19 cellular contexts compared by ENCODE assay signal in genomic region chr16:10332301-10332700, GRCh38. TPM values are rescaled to one million over a fixed set of nuclear protein-coding genes. Genes with fewer than 3 reads are reported as not detected.
DNase-seq lines count a peak whose midpoint lies in the region; ATAC-seq and TF ChIP-seq lines count a peak whose summit lies in the region.
"Had no signal": no experiment of that assay in that cellular context is flagged by ENCODE, and none has a peak within 500 bp of the region (broad histone marks: within the 10 kb centered on the region; RNA-seq: fewer than 3 reads in every experiment).

No MANE protein-coding gene starts in this region.

- BruUV-seq in HCT116 (replicated peaks; lab: Mats Ljungman, UMichigan), result no TSS peak

- H3K27me3 Mint-ChIP-seq in progenitor cell of endocrine pancreas, result no peaks in the 10 kb centered on the region
- H3K27me3 Mint-ChIP-seq: memory B cell had no signal

- H3K27ac ChIP-seq in HCT116 (ENCODE audit: low read depth, low read length) (no peak overlapping the region), heart right ventricle (peak overlapping the region in 7 of 10 donors; percentile 31 to 80 (median 74)), coronary artery (no peak overlapping the region)
- H3K27ac ChIP-seq: ascending aorta, neutrophil, RWPE1 had no signal

- no peak for TF ChIP-seq RAD21 in HCT116 (IDR thresholded peaks at IDR 0.05; ENCODE audit: low read depth)

- peak overlapping the region; percentile 19 for H3K4me2 ChIP-seq in HCT116 (ENCODE audit: low read length)

- peaks cover 4% of the 10 kb centered on the region for H3K9me3 Mint-ChIP-seq in progenitor cell of endocrine pancreas (ENCODE audit: low read depth)
- H3K9me3 Mint-ChIP-seq: immature natural killer cell had no signal

- peaks cover 30% of the 10 kb centered on the region for H3K4me1 Mint-ChIP-seq in progenitor cell of endocrine pancreas (ENCODE audit: low read depth)

- POLR2A ChIA-PET in HCT116 (lab: Charles Lee), result no interaction called here

- no peaks in the 10 kb centered on the region for H3K79me2 ChIP-seq in HCT116 (ENCODE audit: insufficient read depth, low read length)

- H3K4me1 ChIP-seq in HCT116 (ENCODE audit: control insufficient read depth in 1 of 2, insufficient read depth in 2 of 2, low read length in 2 of 2), result peaks cover 21 to 38% of the 10 kb centered on the region in 2 experiments
- peaks cover 0 to 23% (median 0%) of the 10 kb centered on the region in 9 donors for H3K4me1 ChIP-seq in heart right ventricle
- H3K4me1 ChIP-seq: ascending aorta had no signal

- TF ChIP-seq CTCF in HCT116 (IDR thresholded peaks at IDR 0.05 in 2 of 3, conservative IDR thresholded peaks at IDR 0.05 in 1 of 3; ENCODE audit: borderline replicate concordance in 1 of 3, insufficient read depth in 1 of 3, low read depth in 2 of 3, low read length in 2 of 3) (no peak), heart right ventricle (IDR thresholded peaks at IDR 0.05) (no peak), progenitor cell of endocrine pancreas (IDR thresholded peaks at IDR 0.05; ENCODE audit: unreplicated experiment) (no peak), coronary artery (IDR thresholded peaks at IDR 0.05) (no peak)

- DNase-seq in HCT116 (ENCODE audit: low read depth, low spot score), result no peak
- DNase-seq in SW480 (ENCODE audit: low spot score), result peak; percentile 46
- peak in 1 of 2 donors; percentile 9 for DNase-seq in heart right ventricle
- DNase-seq in progenitor cell of endocrine pancreas (ENCODE audit: low spot score, unreplicated experiment), result peak; percentile 19
- DNase-seq in NCI-H1417 (lab: John Stamatoyannopoulos, UW), result no peak
- no peak for DNase-seq in coronary artery (ENCODE audit: low spot score)
- no peak for DNase-seq in activated naive CD4-positive, alpha-beta T cell (lab: John Stamatoyannopoulos, UW)
- DNase-seq: activated CD4-positive, alpha-beta T cell treated with anti-CD3 and anti-CD28 coated beads for 1 hour; activated effector memory CD4-positive, alpha-beta T cell treated with anti-CD3 and anti-CD28 coated beads, Interleukin-2, amount 50 U/mL, for 16 hours; immature natural killer cell; KG1; NCI-H1105 treated with DMSO at 0.1 percent for 48 hours; NCI-H2171; NCI-H774; stimulated activated CD4-positive, alpha-beta T cell treated with anti-CD3 and anti-CD28 coated beads, Interleukin-2, amount 100 ng/mL, for 48 hours had no signal

- no peak overlapping the region for H2AFZ ChIP-seq in HCT116 (ENCODE audit: low read depth, low read length, poor library complexity, severe bottlenecking)

- no peaks in the 10 kb centered on the region for H3K9me2 ChIP-seq in HCT116 (ENCODE audit: insufficient read depth)

- peak overlapping the region; percentile 95 for H3K27ac Mint-ChIP-seq in progenitor cell of endocrine pancreas
- H3K27ac Mint-ChIP-seq: memory B cell had no signal

- no peak overlapping the region for H3K4me3 Mint-ChIP-seq in progenitor cell of endocrine pancreas (ENCODE audit: low read depth)
- H3K4me3 Mint-ChIP-seq: memory B cell had no signal

- CTCF ChIA-PET in HCT116 (lab: Charles Lee), result no interaction called here

- H3K4me3 ChIP-seq in HCT116 (replicated peaks in 1 of 2; ENCODE audit: low read depth in 1 of 2, low read length in 2 of 2) (no peak overlapping the region), heart right ventricle (no peak overlapping the region), coronary artery (no peak overlapping the region)
- H3K4me3 ChIP-seq: ascending aorta had no signal

- RAD21 ChIA-PET in HCT116 (lab: Charles Lee; ENCODE audit: low non-redundant PET in 1 of 2, low total read pairs in 2 of 2, uncharacterized antibody in 2 of 2, unreplicated experiment in 2 of 2), result no interaction called here

- H3K27me3 ChIP-seq in HCT116 (ENCODE audit: insufficient read depth, low read length) (no peaks in the 10 kb centered on the region), heart right ventricle (no peaks in the 10 kb centered on the region)
- H3K27me3 ChIP-seq: ascending aorta, neutrophil had no signal

- H3K9me3 ChIP-seq in HCT116 (ENCODE audit: control insufficient read depth in 1 of 2, insufficient read depth in 1 of 2, low read depth in 1 of 2, low read length in 2 of 2), result no peaks in the 10 kb centered on the region
- H3K9me3 ChIP-seq in heart right ventricle, result no peaks in the 10 kb centered on the region
- H3K9me3 ChIP-seq: ascending aorta, neutrophil had no signal

- H3K9ac ChIP-seq in HCT116 (ENCODE audit: low read length), result no peak overlapping the region

- TF ChIP-seq POLR2A in HCT116 (IDR thresholded peaks at IDR 0.05; ENCODE audit: borderline replicate concordance, extremely low read depth, insufficient read depth, insufficient read length), result no peak

- H3K36me3 Mint-ChIP-seq in progenitor cell of endocrine pancreas (ENCODE audit: insufficient read depth), result peaks cover 1% of the 10 kb centered on the region
- H3K36me3 Mint-ChIP-seq: immature natural killer cell had no signal

- H3K36me3 ChIP-seq in HCT116 (ENCODE audit: control insufficient read depth in 1 of 2, insufficient read depth in 2 of 2, low read length in 2 of 2) (no peaks in the 10 kb centered on the region), heart right ventricle (no peaks in the 10 kb centered on the region)
- H3K36me3 ChIP-seq: ascending aorta, neutrophil had no signal

- no peaks in the 10 kb centered on the region for H4K20me1 ChIP-seq in HCT116 (ENCODE audit: insufficient read depth)

- peak; percentile 40; the same call in 1 of the 2 replicates for ATAC-seq in HCT116
- peak in 6 of 8 donors; percentile 20 to 86 (median 78) for ATAC-seq in heart right ventricle

- intact Hi-C loops in HCT116 (cut with micrococcal nuclease) (loop anchor here (5.0 kb wide), 1 partner anchor 55 kb away; the partner anchor contains the start of gene ATF7IP2), heart right ventricle (cut with DNase I) (loop anchor here in 2 of 10 donors (5.0 to 10.0 kb wide), 2 partner anchors 50 to 52 kb away; partner anchors contain the start of gene ATF7IP2 (in 1 of the 2))

TF ChIP-seq in HCT116, 20 proteins besides CTCF, POLR2A, EP300 and RAD21:
- TF ChIP-seq EZH2phosphoT487 (IDR thresholded peaks at IDR 0.05; ENCODE audit: borderline replicate concordance), result no peak
TF ChIP-seq in HCT116: peak in this region for 0.

RNA-seq across cellular contexts. Expression of gene ATF7IP2, which starts 53.6 kb away (rescaled TPM):
- 7.4 TPM for total RNA-seq in HCT116 (2021; ENCODE audit: unreplicated experiment)
- polyA plus RNA-seq in HCT116 (2012), result 5.9 and 7.6 TPM in 2 replicates
- total RNA-seq in heart right ventricle, result 10 to 100 TPM; 19.4 to 62.6 (median 35.8) TPM
- polyA plus RNA-seq in heart right ventricle, result 10 to 100 TPM; 24.3 to 47.0 TPM
- total RNA-seq in progenitor cell of endocrine pancreas, result 80.7 and 83.0 TPM in 2 replicates
- total RNA-seq: ascending aorta had no signal

Comparison
In these comparisons a context has a peak if more than half of its experiments do, and no peak if none do; other contexts are left out.
1. DNase-seq: peak in SW480 (single experiment) and progenitor cell of endocrine pancreas (single experiment); none in HCT116 (single experiment), NCI-H1417 (0 of 3), coronary artery (single experiment) and activated naive CD4-positive, alpha-beta T cell (0 of 4).
2. H3K27ac ChIP-seq: peak in heart right ventricle (7 of 10); none in HCT116 (single experiment) and coronary artery (0 of 2).